In the genomic region with DNA sequence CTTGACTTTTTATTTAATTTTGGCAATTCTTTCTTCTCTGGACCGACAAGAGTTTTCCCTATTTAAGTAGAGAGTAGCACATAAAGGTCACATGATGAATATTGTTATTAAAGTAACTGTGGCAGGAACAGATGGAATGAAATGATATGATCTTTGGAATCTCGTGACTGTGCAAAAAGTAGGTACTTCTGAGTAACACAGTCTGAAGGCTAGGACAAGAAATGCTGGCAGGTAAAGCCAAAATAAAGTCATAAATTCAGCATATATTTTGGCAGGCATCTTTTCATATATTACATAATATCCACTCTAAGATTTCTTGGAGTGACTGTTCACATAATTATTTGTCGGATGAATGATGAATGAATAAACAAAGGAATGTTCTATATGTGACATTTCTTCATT, we compare ENCODE assay signal across 15 cellular contexts.
DNase-seq lines count a peak whose midpoint lies in the region; ATAC-seq and TF ChIP-seq lines count a peak whose summit lies in the region.
"Had no signal": no experiment of that assay in that cellular context is flagged by ENCODE, and none has a peak within 500 bp of the region (broad histone marks: within the 10 kb centered on the region; RNA-seq: fewer than 3 reads in every experiment).

No MANE protein-coding gene starts in this region.

- H4K20me1 ChIP-seq in SK-N-SH (ENCODE audit: insufficient read depth): no peaks in the 10 kb centered on the region

- peak overlapping the region in 1 of 2 experiments; percentile 45; a peak in 2 of 4 replicates for H3K27ac ChIP-seq in SK-N-SH (ENCODE audit: low read depth in 2 of 2, low read length in 1 of 2)
- H3K27ac ChIP-seq in CD8-positive, alpha-beta T cell (ENCODE audit: low read depth, low read length): no peak overlapping the region
- H3K27ac ChIP-seq: 22Rv1, HL-60 had no signal

- H3K36me3 Mint-ChIP-seq in type B pancreatic cell (no peaks in the 10 kb centered on the region), Caco-2 (ENCODE audit: insufficient read depth, unreplicated experiment) (peaks cover 6% of the 10 kb centered on the region)
- H3K36me3 Mint-ChIP-seq in CD8-positive, alpha-beta T cell: no peaks in the 10 kb centered on the region

- H3K36me3 ChIP-seq in SK-N-SH (replicated peaks in 1 of 2; ENCODE audit: control insufficient read depth in 1 of 2, insufficient read depth in 2 of 2, low read length in 1 of 2) (no peaks in the 10 kb centered on the region), Caco-2 (ENCODE audit: control insufficient read depth, insufficient read depth, low read length) (no peaks in the 10 kb centered on the region)
- no peaks in the 10 kb centered on the region for H3K36me3 ChIP-seq in CD8-positive, alpha-beta T cell (ENCODE audit: insufficient read depth, low read length)
- H3K36me3 ChIP-seq: HAP-1 had no signal

- H3K4me2 ChIP-seq in SK-N-SH: no peak overlapping the region

- 27% methylated on average over 3 of the region's 3 CpGs for WGBS in SK-N-SH (ENCODE audit: low lambda C conversion rate)

- no peaks in the 10 kb centered on the region for H3K27me3 ChIP-seq in SK-N-SH (ENCODE audit: insufficient read depth)
- H3K27me3 ChIP-seq in Caco-2 (replicated peaks; ENCODE audit: control insufficient read depth, insufficient read depth, low read length): no peaks in the 10 kb centered on the region
- H3K27me3 ChIP-seq in CD8-positive, alpha-beta T cell (ENCODE audit: insufficient read depth, low read length): no peaks in the 10 kb centered on the region

- H3K27ac Mint-ChIP-seq in type B pancreatic cell (peak overlapping the region; percentile 24), Caco-2 (ENCODE audit: unreplicated experiment) (no peak overlapping the region)
- no peak overlapping the region for H3K27ac Mint-ChIP-seq in CD8-positive, alpha-beta T cell

- no peak overlapping the region for H2AFZ ChIP-seq in SK-N-SH (ENCODE audit: low read depth)

- no peak overlapping the region for H3K9ac ChIP-seq in SK-N-SH

- H3K9me2 ChIP-seq in SK-N-SH: no peaks in the 10 kb centered on the region

- BruUV-seq in Caco-2 (replicated peaks; lab: Mats Ljungman, UMichigan): no TSS peak

- CTCF ChIA-PET in SK-N-SH (lab: Yijun Ruan, JAX) (no interaction called here), Caco-2 (lab: Charles Lee) (no interaction called here)
- CTCF ChIA-PET in CD8-positive, alpha-beta T cell (lab: Charles Lee): no interaction called here

- H3K4me3 ChIP-seq in SK-N-SH (ENCODE audit: low read depth in 2 of 2, low read length in 1 of 2) (no peak overlapping the region), Caco-2 (ENCODE audit: low read depth, low read length) (no peak overlapping the region)
- no peak overlapping the region for H3K4me3 ChIP-seq in CD8-positive, alpha-beta T cell (ENCODE audit: low read depth, low read length)
- H3K4me3 ChIP-seq: HAP-1 had no signal

- no peak for ATAC-seq in CD8-positive, alpha-beta T cell
- ATAC-seq: Right ventricle myocardium inferior had no signal

- intact Hi-C loops in Caco-2 (cut with micrococcal nuclease; ENCODE audit: unreplicated experiment): no loop called here
- intact Hi-C loops in CD8-positive, alpha-beta T cell (cut with DNase I, micrococcal nuclease): no loop called here

- no peaks in the 10 kb centered on the region for H3K79me2 ChIP-seq in SK-N-SH (ENCODE audit: insufficient read depth)

- TF ChIP-seq EP300 in SK-N-SH (IDR thresholded peaks at IDR 0.05; ENCODE audit: borderline replicate concordance in 1 of 2, low read depth in 1 of 2, low read length in 1 of 2): no peak

- H3K4me1 Mint-ChIP-seq in type B pancreatic cell (ENCODE audit: unreplicated experiment) (peaks cover 21% of the 10 kb centered on the region), Caco-2 (ENCODE audit: low read depth, unreplicated experiment) (peaks cover 16% of the 10 kb centered on the region)
- H3K4me1 Mint-ChIP-seq in CD8-positive, alpha-beta T cell (ENCODE audit: low read depth): no peaks in the 10 kb centered on the region
- H3K4me1 Mint-ChIP-seq: CD8-positive, alpha-beta memory T cell had no signal

- H3K4me3 Mint-ChIP-seq in type B pancreatic cell: no peak overlapping the region
- H3K4me3 Mint-ChIP-seq in Caco-2 (ENCODE audit: unreplicated experiment): no peak overlapping the region
- no peak overlapping the region for H3K4me3 Mint-ChIP-seq in CD8-positive, alpha-beta T cell
- H3K4me3 Mint-ChIP-seq: CD8-positive, alpha-beta memory T cell had no signal

- H3K9me3 ChIP-seq in SK-N-SH: no peaks in the 10 kb centered on the region
- no peaks in the 10 kb centered on the region for H3K9me3 ChIP-seq in Caco-2
- no peaks in the 10 kb centered on the region for H3K9me3 ChIP-seq in CD8-positive, alpha-beta T cell (ENCODE audit: low read length)
- H3K9me3 ChIP-seq: HAP-1 had no signal

- H3K4me1 ChIP-seq in SK-N-SH (ENCODE audit: control insufficient read depth in 1 of 2, insufficient read depth in 2 of 2, low read depth in 1 of 2, low read length in 1 of 2): peaks cover 0 to 8% of the 10 kb centered on the region in 2 experiments; a peak in 2 of 4 replicates
- H3K4me1 ChIP-seq in Caco-2: peaks cover 13% of the 10 kb centered on the region
- no peaks in the 10 kb centered on the region for H3K4me1 ChIP-seq in CD8-positive, alpha-beta T cell (ENCODE audit: insufficient read depth, low read length)
- H3K4me1 ChIP-seq: HAP-1 had no signal

- no peaks in the 10 kb centered on the region for H3K27me3 Mint-ChIP-seq in type B pancreatic cell
- H3K27me3 Mint-ChIP-seq in Caco-2 (ENCODE audit: insufficient read depth, unreplicated experiment): no peaks in the 10 kb centered on the region
- H3K27me3 Mint-ChIP-seq in CD8-positive, alpha-beta T cell (ENCODE audit: low read depth): no peaks in the 10 kb centered on the region
- H3K27me3 Mint-ChIP-seq: CD8-positive, alpha-beta memory T cell had no signal

- H3K9me3 Mint-ChIP-seq in type B pancreatic cell (peaks cover 13% of the 10 kb centered on the region), Caco-2 (ENCODE audit: unreplicated experiment) (no peaks in the 10 kb centered on the region)
- H3K9me3 Mint-ChIP-seq in CD8-positive, alpha-beta T cell: peaks cover 2% of the 10 kb centered on the region

- POLR2A ChIA-PET in SK-N-SH (lab: Yijun Ruan, JAX): no interaction called here
- POLR2A ChIA-PET in Caco-2 (lab: Charles Lee): no interaction called here
- POLR2A ChIA-PET in CD8-positive, alpha-beta T cell (lab: Charles Lee): no interaction called here

- DNase-seq in DMS 273 (lab: John Stamatoyannopoulos, UW; ENCODE audit: unreplicated experiment) (peak; percentile 29), DMS 273 treated with DMSO at 0.1 percent for 48 hours (lab: John Stamatoyannopoulos, UW) (no peak), SK-N-SH (no peak), foreskin melanocyte (peak; percentile 35), type B pancreatic cell (ENCODE audit: extremely low spot score, unreplicated experiment) (no peak), GDM1 (lab: John Stamatoyannopoulos, UW) (no peak), Caco-2 (no peak)
- no peak for DNase-seq in CD8-positive, alpha-beta T cell
- DNase-seq: CD8-positive, alpha-beta memory T cell; NCI-H1436 treated with DMSO at 0.1 percent for 48 hours; NCI-H2029 treated with DMSO at 0.1 percent for 48 hours had no signal

- H3F3A ChIP-seq in SK-N-SH (replicated peaks; ENCODE audit: insufficient read depth): peaks cover 9% of the 10 kb centered on the region

- TF ChIP-seq CTCF in SK-N-SH (IDR thresholded peaks at IDR 0.05) (no peak), type B pancreatic cell (conservative IDR thresholded peaks at IDR 0.05) (no peak), Caco-2 (IDR thresholded peaks at IDR 0.05; ENCODE audit: insufficient read depth in 1 of 2, low read depth in 1 of 2, low read length in 1 of 2, severe bottlenecking in 1 of 2, unreplicated experiment in 1 of 2) (no peak)
- no peak for TF ChIP-seq CTCF in CD8-positive, alpha-beta T cell (IDR thresholded peaks at IDR 0.05)

- TF ChIP-seq RAD21 in SK-N-SH (IDR thresholded peaks at IDR 0.05; ENCODE audit: low read length): no peak

TF ChIP-seq in SK-N-SH, 30 proteins besides CTCF, POLR2A, EP300 and RAD21:
- TF ChIP-seq, protein P1, sequence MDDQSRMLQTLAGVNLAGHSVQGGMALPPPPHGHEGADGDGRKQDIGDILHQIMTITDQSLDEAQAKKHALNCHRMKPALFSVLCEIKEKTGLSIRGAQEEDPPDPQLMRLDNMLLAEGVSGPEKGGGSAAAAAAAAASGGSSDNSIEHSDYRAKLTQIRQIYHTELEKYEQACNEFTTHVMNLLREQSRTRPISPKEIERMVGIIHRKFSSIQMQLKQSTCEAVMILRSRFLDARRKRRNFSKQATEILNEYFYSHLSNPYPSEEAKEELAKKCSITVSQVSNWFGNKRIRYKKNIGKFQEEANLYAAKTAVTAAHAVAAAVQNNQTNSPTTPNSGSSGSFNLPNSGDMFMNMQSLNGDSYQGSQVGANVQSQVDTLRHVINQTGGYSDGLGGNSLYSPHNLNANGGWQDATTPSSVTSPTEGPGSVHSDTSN (IDR thresholded peaks at IDR 0.05): no peak; the same call in none of the 2 replicates
- TF ChIP-seq TCF12 (IDR thresholded peaks at IDR 0.05): peak; percentile 32
- no peak for TF ChIP-seq FOXJ3 (CRISPR knock-in tag; IDR thresholded peaks at IDR 0.05)
- no peak for TF ChIP-seq ELF1 (IDR thresholded peaks at IDR 0.05)
- TF ChIP-seq TEAD4 (IDR thresholded peaks at IDR 0.05; ENCODE audit: borderline replicate concordance, insufficient read depth): no peak

Comparison
In these comparisons a context has a peak if more than half of its experiments do, and no peak if none do; other contexts are left out.
1. DNase-seq: peak in DMS 273 (single experiment) and foreskin melanocyte (single experiment); none in DMS 273 treated with DMSO at 0.1 percent for 48 hours (single experiment), SK-N-SH (single experiment), type B pancreatic cell (single experiment), GDM1 (single experiment), Caco-2 (0 of 2) and CD8-positive, alpha-beta T cell (0 of 7).